ENCODE assay signal across 16 cellular contexts in the genomic region with DNA sequence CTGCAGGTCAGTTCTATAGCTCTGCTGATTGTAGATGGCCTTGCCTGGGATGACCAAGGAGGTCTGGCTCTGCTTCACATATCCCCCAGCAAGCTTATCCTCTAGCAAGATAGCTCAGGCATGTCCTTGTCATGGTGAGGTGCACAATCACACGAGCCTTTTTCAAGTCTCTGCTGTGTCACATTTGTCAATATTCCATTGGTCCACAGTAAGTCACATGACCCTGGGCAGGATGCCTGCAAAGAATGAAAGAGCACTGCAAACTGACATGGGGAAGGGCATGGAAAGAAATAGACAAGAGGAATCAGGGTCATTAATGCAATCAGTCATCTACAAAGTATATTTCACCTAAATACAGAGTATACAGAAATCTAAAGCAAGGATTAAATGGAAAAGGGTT.
DNase-seq lines count a peak whose midpoint lies in the region; ATAC-seq and TF ChIP-seq lines count a peak whose summit lies in the region.
"Had no signal": no experiment of that assay in that cellular context is flagged by ENCODE, and none has a peak within 500 bp of the region (broad histone marks: within the 10 kb centered on the region; RNA-seq: fewer than 3 reads in every experiment).

No MANE protein-coding gene starts in this region.

- H3K4me1 ChIP-seq in H9 (ENCODE audit: insufficient read depth, low read length) (no peaks in the 10 kb centered on the region), osteoblast (ENCODE audit: insufficient read depth, low read length) (no peaks in the 10 kb centered on the region)

- H3K4me1 Mint-ChIP-seq in H9: peaks cover 7% of the 10 kb centered on the region in 2 experiments

- H3K36me3 Mint-ChIP-seq in H9 (ENCODE audit: insufficient read depth in 1 of 3, low read depth in 3 of 3): no peaks in the 10 kb centered on the region

- no peak overlapping the region for H2BK120ac ChIP-seq in H9 (ENCODE audit: low read depth, low read length, poor library complexity, severe bottlenecking)

- no CpG with 5 or more reads among the region's 1 CpG for WGBS in H9 (ENCODE audit: extremely low coverage, insufficient read length, low lambda C conversion rate)

- H4K20me1 ChIP-seq in H9 (ENCODE audit: control insufficient read depth, insufficient read depth, insufficient read length) (no peaks in the 10 kb centered on the region), osteoblast (ENCODE audit: insufficient read depth, low read length) (no peaks in the 10 kb centered on the region)

- H2BK12ac ChIP-seq in H9 (ENCODE audit: insufficient read length, low read depth, low read length): no peak overlapping the region

- no peaks in the 10 kb centered on the region for H3K9me3 Mint-ChIP-seq in H9
- H3K9me3 Mint-ChIP-seq: CD4-positive, alpha-beta T cell had no signal

- TF ChIP-seq CTCF in H9 (conservative IDR thresholded peaks at IDR 0.05) (no peak), osteoblast (IDR thresholded peaks at IDR 0.05; ENCODE audit: extremely low read depth, low read depth, low read length) (no peak)

- no peak overlapping the region for H3T11ph ChIP-seq in H9 (ENCODE audit: low read length)

- no peaks in the 10 kb centered on the region for H3K27me3 Mint-ChIP-seq in H9 (ENCODE audit: low read depth)

- H3K27me3 ChIP-seq in H9 (ENCODE audit: insufficient read depth, low read length): no peaks in the 10 kb centered on the region
- no peaks in the 10 kb centered on the region for H3K27me3 ChIP-seq in osteoblast (ENCODE audit: insufficient read depth, low read length)

- no peak for DNase-seq in H9
- peak; percentile 13 for DNase-seq in NAMALWA (ENCODE audit: low spot score)
- DNase-seq in germinal center (ENCODE audit: low spot score): peak; percentile 3
- DNase-seq in osteoblast (ENCODE audit: insufficient read length, low spot score, missing footprints): peak; percentile 6
- DNase-seq in NCI-H187 (lab: John Stamatoyannopoulos, UW): no peak
- DNase-seq: C1 segment of cervical spinal cord; Calu3; CD4-positive, alpha-beta T cell; DMS 273 treated with DMSO at 0.1 percent for 48 hours; DND-41; GDM1; H7 had no signal

- H2BK5ac ChIP-seq in H9 (ENCODE audit: insufficient read length, low read length): no peak overlapping the region

- H3K18ac ChIP-seq in H9 (ENCODE audit: insufficient read length, low read depth, low read length): no peak overlapping the region

- H4K91ac ChIP-seq in H9 (ENCODE audit: insufficient read length, low read depth, low read length): no peak overlapping the region

- H3K4me2 ChIP-seq in H9 (ENCODE audit: insufficient read depth, insufficient read length, low read length): no peak overlapping the region
- no peak overlapping the region for H3K4me2 ChIP-seq in osteoblast (ENCODE audit: insufficient read depth, low read length)
- H3K4me2 ChIP-seq: KMS-11 had no signal

- peak overlapping the region; percentile 28 for H4K5ac ChIP-seq in H9 (ENCODE audit: insufficient read length, low read depth, low read length)

- no peak overlapping the region for H3K27ac ChIP-seq in H9 (ENCODE audit: insufficient read length, low read depth, low read length)
- H3K27ac ChIP-seq in osteoblast (ENCODE audit: low read depth, low read length): no peak overlapping the region
- H3K27ac ChIP-seq: KMS-11 had no signal

- H2AK5ac ChIP-seq in H9 (ENCODE audit: insufficient read length, low read length): no peak overlapping the region

- ATAC-seq in esophagus mucosa: no peak
- no peak for ATAC-seq in HG02763 (IDR thresholded peaks at IDR 0.05; ENCODE audit: unreplicated experiment)

- no peaks in the 10 kb centered on the region for H3K23me2 ChIP-seq in H9 (ENCODE audit: insufficient read length, low read depth, low read length, poor library complexity, severe bottlenecking)

- no peak overlapping the region for H3K4me3 ChIP-seq in osteoblast (ENCODE audit: insufficient read depth, low read length)

- H3K9ac ChIP-seq in H9 (ENCODE audit: extremely low read depth, insufficient read length, low read length): no peak overlapping the region
- H3K9ac ChIP-seq: KMS-11 had no signal

- no peak overlapping the region for H2BK20ac ChIP-seq in H9 (ENCODE audit: low read depth, low read length, poor library complexity, severe bottlenecking)

- H3K4me3 Mint-ChIP-seq in H9: no peak overlapping the region
- H3K4me3 Mint-ChIP-seq: B cell; CD4-positive, alpha-beta T cell had no signal

- no peaks in the 10 kb centered on the region for H3K36me3 ChIP-seq in osteoblast (ENCODE audit: insufficient read depth, low read length)

- H2BK15ac ChIP-seq in H9 (ENCODE audit: low read depth, low read length): no peak overlapping the region

- no peak overlapping the region for H3K27ac Mint-ChIP-seq in H9
- H3K27ac Mint-ChIP-seq: B cell; CD4-positive, alpha-beta T cell had no signal

- no peak overlapping the region for H3K14ac ChIP-seq in H9 (ENCODE audit: insufficient read depth, low read length)

- no peaks in the 10 kb centered on the region for H3K79me2 ChIP-seq in H9 (ENCODE audit: insufficient read depth, low read length)
- no peaks in the 10 kb centered on the region for H3K79me2 ChIP-seq in osteoblast (ENCODE audit: insufficient read depth, low read length)

- no peak overlapping the region for H3K56ac ChIP-seq in H9 (ENCODE audit: insufficient read length, low read depth, low read length)

- no peak overlapping the region for H3K4ac ChIP-seq in H9 (ENCODE audit: low read depth, low read length)

- H2AFZ ChIP-seq in H9 (ENCODE audit: low read length): no peak overlapping the region
- H2AFZ ChIP-seq in osteoblast (ENCODE audit: low read length): no peak overlapping the region

- no peaks in the 10 kb centered on the region for H3K79me1 ChIP-seq in H9 (ENCODE audit: insufficient read depth, low read depth, low read length, poor library complexity, severe bottlenecking)

- H3K9me3 ChIP-seq in H9 (ENCODE audit: control insufficient read depth, low read depth, low read length) (no peaks in the 10 kb centered on the region), osteoblast (ENCODE audit: low read depth, low read length) (no peaks in the 10 kb centered on the region)

- H3K23ac ChIP-seq in H9 (ENCODE audit: insufficient read length, low read depth, low read length): no peak overlapping the region

- no peak overlapping the region for H4K8ac ChIP-seq in H9 (replicated peaks; ENCODE audit: insufficient read length, low read depth, low read length)

Comparison
In these comparisons a context has a peak if more than half of its experiments do, and no peak if none do; other contexts are left out.
1. DNase-seq: peak in NAMALWA (single experiment), germinal center (single experiment) and osteoblast (single experiment); none in H9 (single experiment) and NCI-H187 (0 of 2).